ENCODE assay signal across 29 cellular contexts in the genomic region with DNA sequence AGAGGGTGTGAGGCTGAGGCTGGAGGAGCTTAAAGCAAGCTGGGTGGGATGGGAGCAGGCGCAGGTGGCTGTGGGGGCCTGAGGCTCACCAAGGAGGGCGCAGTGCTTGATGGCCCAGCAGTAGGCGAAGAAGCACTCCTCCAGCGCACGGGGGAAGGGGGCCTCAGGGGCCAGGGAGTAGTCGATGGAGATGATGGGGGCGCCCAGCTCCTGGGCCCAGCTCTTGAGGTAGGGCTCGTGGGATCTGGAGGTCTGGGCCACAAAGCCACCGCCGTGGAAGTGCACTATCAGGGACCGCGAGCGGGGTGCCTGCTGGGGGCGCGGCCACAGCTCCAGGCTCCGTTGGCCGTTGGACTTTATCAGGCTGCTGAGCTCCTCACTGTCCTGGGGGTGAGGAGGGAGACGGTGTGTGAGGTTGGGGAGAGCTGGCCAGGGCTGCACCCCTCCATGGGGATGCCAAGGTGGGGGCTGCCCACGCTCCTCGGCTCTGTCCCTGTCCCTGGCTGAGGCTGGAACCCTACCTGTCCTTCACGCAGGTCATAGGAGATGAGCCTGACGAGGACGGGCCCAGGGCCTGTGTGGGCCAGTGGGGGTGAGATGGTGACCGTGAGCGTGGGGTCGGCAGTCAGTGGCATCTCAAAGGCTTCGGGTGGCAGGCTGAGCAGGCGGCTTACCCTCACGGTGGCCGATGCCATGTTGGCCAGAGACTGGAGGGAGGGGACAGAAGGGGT. TPM values are rescaled to one million over a fixed set of nuclear protein-coding genes. Genes with fewer than 3 reads are reported as not detected.
"Had no signal": no experiment of that assay in that cellular context is flagged by ENCODE, and none has a peak within 500 bp of the region (broad histone marks: within the 10 kb centered on the region; RNA-seq: fewer than 3 reads in every experiment).

No MANE protein-coding gene starts in this region.

- H3K36me3 ChIP-seq: brain microvascular endothelial cell, MG63, WERI-Rb-1 had no signal

- ATAC-seq: activated CD4-positive, alpha-beta T cell treated with anti-CD3 and anti-CD28 coated beads for 36 hours; activated T-helper 17 cell treated with anti-CD3 and anti-CD28 coated beads, Interleukin-2, amount 50 U/mL, for 72 hours; Panc1 had no signal

- H3K27me3 ChIP-seq: brain microvascular endothelial cell, cardiac muscle cell, MG63, SJSA1 had no signal

- DNase-seq: activated CD4-positive, alpha-beta memory T cell treated with anti-CD3 and anti-CD28 coated beads, Interleukin-2, amount 10 ng/mL, durations not matched to agents 7 days and 5 days; activated CD4-positive, alpha-beta T cell treated with anti-CD3 and anti-CD28 coated beads for 36 hours; activated CD4-positive, alpha-beta T cell treated with anti-CD3 and anti-CD28 coated beads, Interleukin-2, amount 50 U/mL, for 1 hour; activated gamma-delta T cell; activated naive CD4-positive, alpha-beta T cell treated with anti-CD3 and anti-CD28 coated beads for 36 hours; activated T-cell treated with anti-CD3 and anti-CD28 coated beads for 4 hours; activated T-cell treated with anti-CD3 and anti-CD28 coated beads, Interleukin-2, amount 50 U/mL, for 48 hours; brain microvascular endothelial cell; MG63; MV-4-11; NCI-H1105; NCI-H1436; NCI-H1694 treated with DMSO at 0.1 percent for 48 hours; NCI-H2029 treated with DMSO at 0.1 percent for 48 hours; NCI-H510A treated with DMSO at 0.1 percent for 48 hours; NCI-H69; NK-92 treated with Interleukin-12 subunit alpha and Interleukin-12 subunit beta, amount 100 ng/mL, for 24 hours; OCI-M1; Right ventricle myocardium superior; RPMI8226; T-helper 1 cell; WERI-Rb-1 had no signal

- H3K27ac ChIP-seq: brain microvascular endothelial cell, cardiac muscle cell, SJSA1, WERI-Rb-1 had no signal

- H3K36me3 Mint-ChIP-seq: activated naive CD8-positive, alpha-beta T cell had no signal

- H3K4me3 ChIP-seq: cardiac muscle cell, MG63, SJSA1 had no signal

- H3K27ac Mint-ChIP-seq: activated CD4-positive, alpha-beta memory T cell treated with anti-CD3 and anti-CD28 coated beads, Interleukin-2, amount 10 ng/mL, durations not matched to agents 7 days and 5 days; activated CD4-positive, alpha-beta T cell treated with anti-CD3 and anti-CD28 coated beads for 36 hours; activated naive CD4-positive, alpha-beta T cell treated with anti-CD3 and anti-CD28 coated beads for 36 hours; activated naive CD8-positive, alpha-beta T cell; activated T-helper 17 cell treated with anti-CD3 and anti-CD28 coated beads, Interleukin-2, amount 50 U/mL, for 72 hours had no signal

- H3K4me3 Mint-ChIP-seq: activated CD4-positive, alpha-beta memory T cell treated with anti-CD3 and anti-CD28 coated beads, Interleukin-2, amount 10 ng/mL, durations not matched to agents 7 days and 5 days; activated CD4-positive, alpha-beta T cell treated with anti-CD3 and anti-CD28 coated beads for 36 hours; activated naive CD4-positive, alpha-beta T cell treated with anti-CD3 and anti-CD28 coated beads for 36 hours; activated naive CD8-positive, alpha-beta T cell; activated T-helper 17 cell treated with anti-CD3 and anti-CD28 coated beads, Interleukin-2, amount 50 U/mL, for 72 hours had no signal

- H3K9me3 ChIP-seq: MG63, SJSA1 had no signal

- H3K4me1 ChIP-seq: SJSA1 had no signal

- H3K4me1 Mint-ChIP-seq: activated T-helper 17 cell treated with anti-CD3 and anti-CD28 coated beads, Interleukin-2, amount 50 U/mL, for 72 hours had no signal

- H3K9me3 Mint-ChIP-seq: activated CD4-positive, alpha-beta memory T cell treated with anti-CD3 and anti-CD28 coated beads, Interleukin-2, amount 10 ng/mL, durations not matched to agents 7 days and 5 days; activated naive CD4-positive, alpha-beta T cell treated with anti-CD3 and anti-CD28 coated beads for 36 hours; activated T-helper 17 cell treated with anti-CD3 and anti-CD28 coated beads, Interleukin-2, amount 50 U/mL, for 72 hours had no signal

RNA-seq across cellular contexts. Expression of a gene that starts 17.2 kb away (rescaled TPM):
- total RNA-seq: activated CD4-positive, alpha-beta memory T cell treated with anti-CD3 and anti-CD28 coated beads, Interleukin-2, amount 10 ng/mL, durations not matched to agents 7 days and 5 days; activated CD4-positive, alpha-beta T cell treated with anti-CD3 and anti-CD28 coated beads for 36 hours; activated CD8-positive, alpha-beta memory T cell treated with anti-CD3 and anti-CD28 coated beads for 36 hours; activated naive CD4-positive, alpha-beta T cell treated with anti-CD3 and anti-CD28 coated beads for 36 hours; SJSA1 had no signal

RNA-seq across cellular contexts. Expression of a gene that starts 35.5 kb away (rescaled TPM):
- total RNA-seq: activated CD4-positive, alpha-beta memory T cell treated with anti-CD3 and anti-CD28 coated beads, Interleukin-2, amount 10 ng/mL, durations not matched to agents 7 days and 5 days; activated CD4-positive, alpha-beta T cell treated with anti-CD3 and anti-CD28 coated beads for 36 hours; activated CD8-positive, alpha-beta memory T cell treated with anti-CD3 and anti-CD28 coated beads for 36 hours; activated naive CD4-positive, alpha-beta T cell treated with anti-CD3 and anti-CD28 coated beads for 36 hours; activated T-helper 17 cell treated with anti-CD3 and anti-CD28 coated beads, Interleukin-2, amount 50 U/mL, for 72 hours; cardiac muscle cell; Right ventricle myocardium superior; SJSA1; T-helper 2 cell treated with Interferon-gamma antibody and Interleukin-4, amounts not matched to agents 100 ng/mL and 5 ng/mL, for 36 hours had no signal
